17 cellular contexts compared by ENCODE assay signal in genomic region chr18:62434798-62435197, GRCh38.
A peak's percentile ranks its signal among the peaks of the same experiment; 100 is the strongest.
DNase-seq lines count a peak whose midpoint lies in the region; ATAC-seq and TF ChIP-seq lines count a peak whose summit lies in the region.
"Had no signal": no experiment of that assay in that cellular context is flagged by ENCODE, and none has a peak within 500 bp of the region (broad histone marks: within the 10 kb centered on the region; RNA-seq: fewer than 3 reads in every experiment).

No MANE protein-coding gene starts in this region.

- no peaks in the 10 kb centered on the region for H3K79me2 ChIP-seq in GM23248 (ENCODE audit: insufficient read depth)

- in situ Hi-C loops in GM23248 (cut with MboI): no loop called here

- WGBS in GM23248 (ENCODE audit: low coverage in 1 of 2, low lambda C conversion rate in 2 of 2, missing lambda C conversion rate in 2 of 2), 2 experiments: 8 to 10% methylated on average over 4 of the region's 4 CpGs
- WGBS in suprapubic skin: 30% methylated on average over 4 of the region's 4 CpGs

- no peak overlapping the region for H3K4me2 ChIP-seq in GM23248 (ENCODE audit: unreplicated experiment)

- H3K36me3 ChIP-seq in GM23248 (ENCODE audit: low read depth) (no peaks in the 10 kb centered on the region), adipocyte (ENCODE audit: control insufficient read depth, insufficient read depth, low read length, severe bottlenecking) (no peaks in the 10 kb centered on the region), suprapubic skin (no peaks in the 10 kb centered on the region), left lung (no peaks in the 10 kb centered on the region)
- H3K36me3 ChIP-seq: SJSA1 had no signal

- no peaks in the 10 kb centered on the region for H4K20me1 ChIP-seq in GM23248 (ENCODE audit: insufficient read depth)

- H3K27me3 ChIP-seq in GM23248 (replicated peaks; ENCODE audit: insufficient read depth): no peaks in the 10 kb centered on the region
- H3K27me3 ChIP-seq in adipocyte (replicated peaks; ENCODE audit: control insufficient read depth, insufficient read depth, low read length): no peaks in the 10 kb centered on the region
- H3K27me3 ChIP-seq in suprapubic skin: no peaks in the 10 kb centered on the region
- H3K27me3 ChIP-seq in left lung: no peaks in the 10 kb centered on the region

- peak; percentile 36 for DNase-seq in GM23248
- peak; percentile 14 for DNase-seq in adipocyte (ENCODE audit: low read depth)
- peak; percentile 28 for DNase-seq in fibroblast of villous mesenchyme (ENCODE audit: low read depth)
- DNase-seq in suprapubic skin (ENCODE audit: low spot score in 2 of 2): no peak
- no peak for DNase-seq in left lung
- no peak for DNase-seq in NAMALWA (ENCODE audit: low spot score)
- DNase-seq in anterior cingulate cortex (lab: John Stamatoyannopoulos, UW): no peak
- DNase-seq: ACHN, AML-193, DMS79 treated with DMSO at 0.1 percent for 48 hours, NCI-H1417 treated with DMSO at 0.1 percent for 48 hours, NCI-H1930, NCI-H345, NCI-H524 treated with DMSO at 0.1 percent for 48 hours had no signal

- H3K4me1 ChIP-seq in GM23248 (ENCODE audit: insufficient read depth) (peaks cover 24% of the 10 kb centered on the region), adipocyte (ENCODE audit: control insufficient read depth, insufficient read depth, low read length) (peaks cover 40% of the 10 kb centered on the region), suprapubic skin (peaks cover 33% of the 10 kb centered on the region), left lung (peaks cover 5 to 44% of the 10 kb centered on the region in 2 donors)
- H3K4me1 ChIP-seq: SJSA1 had no signal

- TF ChIP-seq CTCF in fibroblast of villous mesenchyme (IDR thresholded peaks at IDR 0.05; ENCODE audit: insufficient read depth, low read depth, low read length) (no peak), suprapubic skin (IDR thresholded peaks at IDR 0.05) (no peak), left lung (IDR thresholded peaks at IDR 0.05) (no peak)

- H3K9ac ChIP-seq in GM23248 (no peak overlapping the region), adipocyte (ENCODE audit: low read length) (no peak overlapping the region)

- H3K27ac ChIP-seq in GM23248: no peak overlapping the region
- peak overlapping the region; percentile 88 for H3K27ac ChIP-seq in suprapubic skin
- H3K27ac ChIP-seq in left lung: no peak overlapping the region
- H3K27ac ChIP-seq: C4-2B, SJSA1 had no signal

- H3K9me2 ChIP-seq in GM23248 (ENCODE audit: insufficient read depth): no peaks in the 10 kb centered on the region

- peak overlapping the region; percentile 21; the same call in 1 of the 2 replicates for H2AFZ ChIP-seq in GM23248

- H3F3A ChIP-seq in GM23248 (ENCODE audit: insufficient read depth): peaks cover 21% of the 10 kb centered on the region; the same call in 1 of the 2 replicates

- H3K4me3 ChIP-seq in GM23248 (no peak overlapping the region), adipocyte (ENCODE audit: low read length) (no peak overlapping the region), fibroblast of villous mesenchyme (ENCODE audit: low read depth, low read length) (no peak overlapping the region), suprapubic skin (no peak overlapping the region), left lung (no peak overlapping the region)
- H3K4me3 ChIP-seq: K562, SJSA1 had no signal

- no peak for ATAC-seq in left lung
- ATAC-seq: K562 had no signal

- intact Hi-C loops in left lung (cut with DNase I): no loop called here

- H3K9me3 ChIP-seq in GM23248 (ENCODE audit: low read depth) (no peaks in the 10 kb centered on the region), adipocyte (ENCODE audit: control insufficient read depth, low read length) (no peaks in the 10 kb centered on the region), suprapubic skin (no peaks in the 10 kb centered on the region), left lung (no peaks in the 10 kb centered on the region)
- H3K9me3 ChIP-seq: SJSA1 had no signal

- no peak for TF ChIP-seq POLR2A in suprapubic skin (IDR thresholded peaks at IDR 0.05)

- no peak for TF ChIP-seq EP300 in suprapubic skin (IDR thresholded peaks at IDR 0.05)

Comparison
In these comparisons a context has a peak if more than half of its experiments do, and no peak if none do; other contexts are left out.
1. DNase-seq: peak in GM23248 (single experiment), adipocyte (single experiment) and fibroblast of villous mesenchyme (single experiment); none in suprapubic skin (0 of 2), left lung (0 of 2), NAMALWA (single experiment) and anterior cingulate cortex (0 of 58).